Comparison of ENCODE assay signal across 8 cellular contexts in genomic region chr3:101513419-101513986, GRCh38. TPM values are rescaled to one million over a fixed set of nuclear protein-coding genes. Genes with fewer than 3 reads are reported as not detected.
DNase-seq lines count a peak whose midpoint lies in the region; ATAC-seq and TF ChIP-seq lines count a peak whose summit lies in the region.

No MANE protein-coding gene starts in this region.

- WGBS in urinary bladder, result 16% methylated on average over 12 of the region's 12 CpGs

- no peaks in the 10 kb centered on the region for H3K4me1 ChIP-seq in HEK293 (ENCODE audit: control insufficient read depth, insufficient read depth, low read length)
- peaks cover 18% of the 10 kb centered on the region for H3K4me1 ChIP-seq in lower lobe of right lung
- H3K4me1 ChIP-seq in urinary bladder (ENCODE audit: insufficient read depth), result no peaks in the 10 kb centered on the region

- peak; percentile 60 to 79 for ATAC-seq in lower lobe of right lung

- POLR2A ChIA-PET in HEK293 (lab: Yijun Ruan, JAX), result interaction anchor here (0.8 to 1.0 kb wide), 2 partner anchors 48 to 60 kb away, joined by 3 to 4 read pairs; partner anchors contain the start of gene TRMT10C

- DNase-seq in NCI-H1436 (lab: John Stamatoyannopoulos, UW) (peak; percentile 67), NCI-H1436 treated with DMSO at 0.1 percent for 48 hours (lab: John Stamatoyannopoulos, UW) (no peak), NOMO-1 treated with dmso at 0.1 percent for 144 hours (lab: John Stamatoyannopoulos, UW; ENCODE audit: unreplicated experiment) (peak; percentile 53), cerebellum (ENCODE audit: low spot score) (peak; percentile 8), lower lobe of right lung (no peak)
- DNase-seq in activated CD4-positive, alpha-beta T cell treated with anti-CD3 and anti-CD28 coated beads for 1 hour, result no peak

- peak overlapping the region; percentile 60; the same call in 1 of the 2 replicates for H3K27ac ChIP-seq in HEK293 (ENCODE audit: extremely low read depth, low read depth, low read length)
- H3K27ac ChIP-seq in lower lobe of right lung, result peak overlapping the region; percentile 89
- H3K27ac ChIP-seq in urinary bladder (ENCODE audit: low read depth), result peak overlapping the region; percentile 40

- intact Hi-C loops in lower lobe of right lung (cut with DNase I), result no loop called here

- TF ChIP-seq CTCF in HEK293 (tag by site-specific recombination; IDR thresholded peaks at IDR 0.05), result no peak
- no peak for TF ChIP-seq CTCF in lower lobe of right lung (IDR thresholded peaks at IDR 0.05)

- CTCF ChIA-PET in HEK293 (lab: Yijun Ruan, JAX), result interaction anchor here (0.6 kb wide), 1 partner anchor 186 kb away, joined by 3 read pairs; no protein-coding TSS in a partner anchor

- H3K4me3 ChIP-seq in HEK293 (ENCODE audit: low read depth, low read length) (peak overlapping the region; percentile 80), lower lobe of right lung (peak overlapping the region; percentile 74), urinary bladder (ENCODE audit: low read depth, low read length) (peak overlapping the region; percentile 79)

- no peaks in the 10 kb centered on the region for H3K27me3 ChIP-seq in lower lobe of right lung (ENCODE audit: low read depth)

- H3K9me3 ChIP-seq in HEK293 (ENCODE audit: control insufficient read depth, insufficient read depth, low read depth, low read length), result no peaks in the 10 kb centered on the region
- no peaks in the 10 kb centered on the region for H3K9me3 ChIP-seq in lower lobe of right lung

- H3K36me3 ChIP-seq in HEK293 (ENCODE audit: control insufficient read depth in 2 of 2, insufficient read depth in 1 of 2, low read length in 2 of 2), result no peaks in the 10 kb centered on the region
- H3K36me3 ChIP-seq in lower lobe of right lung, result no peaks in the 10 kb centered on the region
- no peaks in the 10 kb centered on the region for H3K36me3 ChIP-seq in urinary bladder (ENCODE audit: insufficient read depth)

TF ChIP-seq in HEK293, 187 proteins besides CTCF, POLR2A, EP300 and RAD21:
- peak; percentile 58; the same call in 1 of the 2 replicates for TF ChIP-seq ZNF518A (tag by site-specific recombination; conservative IDR thresholded peaks at IDR 0.05; ENCODE audit: low read depth)
- peak; percentile 24; the same call in 1 of the 2 replicates for TF ChIP-seq ZBTB11 (tag by site-specific recombination; conservative IDR thresholded peaks at IDR 0.05; ENCODE audit: low read depth)
- TF ChIP-seq ZNF202 (tag by site-specific recombination; IDR thresholded peaks at IDR 0.05; ENCODE audit: borderline replicate concordance), result no peak
- peak; percentile 60; the same call in 1 of the 2 replicates for TF ChIP-seq ZSCAN30 (tag by site-specific recombination; IDR thresholded peaks at IDR 0.05)

RNA-seq across cellular contexts. Expression of gene SENP7, which starts 0.5 kb away (rescaled TPM):
- total RNA-seq in cerebellum, result 108 TPM
- 18.2 TPM for total RNA-seq in lower lobe of right lung
- 136 TPM for total RNA-seq in urinary bladder
- 13.1 TPM for polyA plus RNA-seq in urinary bladder

RNA-seq across cellular contexts. Expression of gene TRMT10C, which starts 48.2 kb away (rescaled TPM):
- total RNA-seq in cerebellum, result 19.0 TPM
- 17.4 TPM for total RNA-seq in lower lobe of right lung
- total RNA-seq in urinary bladder, result 32.5 TPM
- polyA plus RNA-seq in urinary bladder, result 20.4 TPM

Comparison
In these comparisons a context has a peak if more than half of its experiments do, and no peak if none do; other contexts are left out.
1. DNase-seq: peak in NCI-H1436 (single experiment), NOMO-1 treated with dmso at 0.1 percent for 144 hours (single experiment) and cerebellum (single experiment); none in NCI-H1436 treated with DMSO at 0.1 percent for 48 hours (single experiment), lower lobe of right lung (single experiment) and activated CD4-positive, alpha-beta T cell treated with anti-CD3 and anti-CD28 coated beads for 1 hour (single experiment).
2. Peak in every context shown above with its lines, with median percentiles within 50 percentile points of each other: H3K27ac ChIP-seq and H3K4me3 ChIP-seq.